Comparison of ENCODE assay signal across 11 cellular contexts in genomic region chr15:68794307-68794706, GRCh38. TPM values are rescaled to one million over a fixed set of nuclear protein-coding genes. Genes with fewer than 3 reads are reported as not detected.
DNase-seq lines count a peak whose midpoint lies in the region; ATAC-seq and TF ChIP-seq lines count a peak whose summit lies in the region.
"Had no signal": no experiment of that assay in that cellular context is flagged by ENCODE, and none has a peak within 500 bp of the region (broad histone marks: within the 10 kb centered on the region; RNA-seq: fewer than 3 reads in every experiment).

No MANE protein-coding gene starts in this region.

- no peaks in the 10 kb centered on the region for H3K27me3 Mint-ChIP-seq in activated naive CD8-positive, alpha-beta T cell

- TF ChIP-seq CTCF in HL-60 (IDR thresholded peaks at IDR 0.05; ENCODE audit: insufficient read depth, low read length) (no peak), left lung (IDR thresholded peaks at IDR 0.05) (no peak)

- no peak for DNase-seq in HL-60 (ENCODE audit: low read depth in 1 of 2, low spot score in 1 of 2)
- DNase-seq in left lung: no peak
- DNase-seq in stimulated activated effector memory CD8-positive, alpha-beta T cell treated with anti-CD3 and anti-CD28 coated beads, Interleukin-12 subunit alpha, Interleukin-12 subunit beta, amount 100 ng/mL, for 72 hours (ENCODE audit: low spot score in 2 of 2): no peak
- DNase-seq in anterior cingulate cortex (lab: John Stamatoyannopoulos, UW): no peak
- no peak for DNase-seq in NCI-H1092 treated with DMSO at 0.1 percent for 48 hours (lab: John Stamatoyannopoulos, UW)
- DNase-seq in T1000 (lab: John Stamatoyannopoulos, UW): no peak
- DNase-seq: activated effector memory CD4-positive, alpha-beta T cell treated with Interleukin-2 at 50 U/mL for 16 hours; DND-41; NCI-H526; stimulated activated CD4-positive, alpha-beta T cell treated with anti-CD3 and anti-CD28 coated beads, Interleukin-4, amount 100 ng/mL, for 1 hour had no signal

- H3K9me3 Mint-ChIP-seq in activated naive CD8-positive, alpha-beta T cell (ENCODE audit: low read depth): no peaks in the 10 kb centered on the region
- H3K9me3 Mint-ChIP-seq in stimulated activated effector memory CD8-positive, alpha-beta T cell treated with anti-CD3 and anti-CD28 coated beads, Interleukin-12 subunit alpha, Interleukin-12 subunit beta, amount 100 ng/mL, for 72 hours: no peaks in the 10 kb centered on the region

- H3K27ac Mint-ChIP-seq in activated naive CD8-positive, alpha-beta T cell: peak overlapping the region; percentile 75
- H3K27ac Mint-ChIP-seq in stimulated activated effector memory CD8-positive, alpha-beta T cell treated with anti-CD3 and anti-CD28 coated beads, Interleukin-12 subunit alpha, Interleukin-12 subunit beta, amount 100 ng/mL, for 72 hours: peak overlapping the region; percentile 56

- no peaks in the 10 kb centered on the region for H3K27me3 ChIP-seq in HL-60 (ENCODE audit: insufficient read depth, poor library complexity, severe bottlenecking)
- no peaks in the 10 kb centered on the region for H3K27me3 ChIP-seq in left lung

- H3K4me1 Mint-ChIP-seq in activated naive CD8-positive, alpha-beta T cell (ENCODE audit: low read depth): peaks cover 93% of the 10 kb centered on the region
- H3K4me1 Mint-ChIP-seq in stimulated activated effector memory CD8-positive, alpha-beta T cell treated with anti-CD3 and anti-CD28 coated beads, Interleukin-12 subunit alpha, Interleukin-12 subunit beta, amount 100 ng/mL, for 72 hours: peaks cover 97% of the 10 kb centered on the region

- no peaks in the 10 kb centered on the region for H3K9me3 ChIP-seq in left lung

- peaks cover 77 to 100% of the 10 kb centered on the region in 2 donors for H3K4me1 ChIP-seq in left lung

- ATAC-seq in left lung: no peak
- ATAC-seq in stimulated activated effector memory CD8-positive, alpha-beta T cell treated with anti-CD3 and anti-CD28 coated beads, Interleukin-12 subunit alpha, Interleukin-12 subunit beta, amount 100 ng/mL, for 72 hours: no peak

- no peaks in the 10 kb centered on the region for H3K36me3 ChIP-seq in left lung

- peaks cover 5% of the 10 kb centered on the region for H3K36me3 Mint-ChIP-seq in activated naive CD8-positive, alpha-beta T cell
- peaks cover 67% of the 10 kb centered on the region for H3K36me3 Mint-ChIP-seq in stimulated activated effector memory CD8-positive, alpha-beta T cell treated with anti-CD3 and anti-CD28 coated beads, Interleukin-12 subunit alpha, Interleukin-12 subunit beta, amount 100 ng/mL, for 72 hours

- H3K4me3 Mint-ChIP-seq in activated naive CD8-positive, alpha-beta T cell: peak overlapping the region; percentile 63
- peak overlapping the region; percentile 38 for H3K4me3 Mint-ChIP-seq in stimulated activated effector memory CD8-positive, alpha-beta T cell treated with anti-CD3 and anti-CD28 coated beads, Interleukin-12 subunit alpha, Interleukin-12 subunit beta, amount 100 ng/mL, for 72 hours

- intact Hi-C loops in left lung (cut with DNase I): no loop called here

- H3K4me3 ChIP-seq in HL-60 (replicated peaks; ENCODE audit: insufficient read depth, low read length): no peak overlapping the region
- H3K4me3 ChIP-seq in left lung: no peak overlapping the region

- H3K27ac ChIP-seq in HL-60 (replicated peaks): peak overlapping the region; percentile 72
- peak overlapping the region; percentile 81 to 86 for H3K27ac ChIP-seq in left lung

RNA-seq across cellular contexts. Expression of gene ANP32A, which starts 26.4 kb away (rescaled TPM):
- 100 to 1,000 TPM; 111 to 127 TPM for total RNA-seq in left lung
